In genomic region chr9:131258186-131258585, GRCh38 we compare ENCODE assay signal across 12 cellular contexts. TPM values are rescaled to one million over a fixed set of nuclear protein-coding genes. Genes with fewer than 3 reads are reported as not detected.
A peak's percentile ranks its signal among the peaks of the same experiment; 100 is the strongest.
DNase-seq lines count a peak whose midpoint lies in the region; ATAC-seq and TF ChIP-seq lines count a peak whose summit lies in the region.
"Had no signal": no experiment of that assay in that cellular context is flagged by ENCODE, and none has a peak within 500 bp of the region (broad histone marks: within the 10 kb centered on the region; RNA-seq: fewer than 3 reads in every experiment).

No MANE protein-coding gene starts in this region.

- H3K9me3 Mint-ChIP-seq in activated CD8-positive, alpha-beta memory T cell treated with anti-CD3 and anti-CD28 coated beads, Interleukin-2, amount 10 ng/mL, durations not matched to agents 7 days and 5 days (ENCODE audit: low read depth), result no peaks in the 10 kb centered on the region
- no peaks in the 10 kb centered on the region for H3K9me3 Mint-ChIP-seq in activated CD8-positive, alpha-beta T cell treated with anti-CD3 and anti-CD28 coated beads, Interleukin-2, amount 10 ng/mL, durations not matched to agents 7 days and 5 days (ENCODE audit: insufficient read depth)
- no peaks in the 10 kb centered on the region for H3K9me3 Mint-ChIP-seq in stimulated activated naive CD8-positive, alpha-beta T cell treated with anti-CD3 and anti-CD28 coated beads, Interleukin-15, Interleukin-2, amounts not matched to agents 100 ng/mL and 50 ng/mL, for 24 hours

- no peak for ATAC-seq in activated CD8-positive, alpha-beta memory T cell treated with anti-CD3 and anti-CD28 coated beads, Interleukin-2, amount 10 ng/mL, durations not matched to agents 7 days and 5 days
- ATAC-seq in activated CD8-positive, alpha-beta T cell treated with anti-CD3 and anti-CD28 coated beads, Interleukin-2, amount 10 ng/mL, durations not matched to agents 7 days and 5 days, result no peak
- no peak for ATAC-seq in GM21526 (IDR thresholded peaks at IDR 0.05; ENCODE audit: low FRiP score, unreplicated experiment)
- ATAC-seq in GM21786 (IDR thresholded peaks at IDR 0.05; ENCODE audit: unreplicated experiment), result no peak
- ATAC-seq: left lung had no signal

- peaks cover 59% of the 10 kb centered on the region for H3K4me1 Mint-ChIP-seq in activated CD8-positive, alpha-beta memory T cell treated with anti-CD3 and anti-CD28 coated beads, Interleukin-2, amount 10 ng/mL, durations not matched to agents 7 days and 5 days
- H3K4me1 Mint-ChIP-seq in activated CD8-positive, alpha-beta T cell treated with anti-CD3 and anti-CD28 coated beads, Interleukin-2, amount 10 ng/mL, durations not matched to agents 7 days and 5 days (ENCODE audit: low read depth), result peaks cover 86% of the 10 kb centered on the region
- peaks cover 65% of the 10 kb centered on the region for H3K4me1 Mint-ChIP-seq in stimulated activated naive CD8-positive, alpha-beta T cell treated with anti-CD3 and anti-CD28 coated beads, Interleukin-15, Interleukin-2, amounts not matched to agents 100 ng/mL and 50 ng/mL, for 24 hours (ENCODE audit: low read depth)

- TF ChIP-seq CTCF in right atrium auricular region (IDR thresholded peaks at IDR 0.05), result no peak

- CTCF ChIA-PET in activated CD8-positive, alpha-beta memory T cell treated with anti-CD3 and anti-CD28 coated beads, Interleukin-2, amount 10 ng/mL, durations not matched to agents 7 days and 5 days (lab: Charles Lee), result interaction anchor here (1.1 to 9.6 kb wide), 2 partner anchors 13 to 78 kb away, joined by 3 to 177 read pairs; partner anchors contain the start of gene FAM78A
- CTCF ChIA-PET in activated CD8-positive, alpha-beta T cell treated with anti-CD3 and anti-CD28 coated beads, Interleukin-2, amount 10 ng/mL, durations not matched to agents 7 days and 5 days (lab: Charles Lee), result interaction anchor here (3.8 to 11.8 kb wide), 2 partner anchors 13 to 79 kb away, joined by 20 to 163 read pairs; partner anchors contain the start of gene FAM78A

- peaks cover 21% of the 10 kb centered on the region for H3K36me3 ChIP-seq in right atrium auricular region
- H3K36me3 ChIP-seq: brain microvascular endothelial cell had no signal

- POLR2A ChIA-PET in activated CD8-positive, alpha-beta T cell treated with anti-CD3 and anti-CD28 coated beads, Interleukin-2, amount 10 ng/mL, durations not matched to agents 7 days and 5 days (lab: Charles Lee), result interaction anchor here (4.8 to 10.8 kb wide), 2 partner anchors 13 to 21 kb away, joined by 25 to 330 read pairs; partner anchors contain the start of gene FAM78A

- H3K9me3 ChIP-seq in right atrium auricular region, result no peaks in the 10 kb centered on the region
- H3K9me3 ChIP-seq: left lung had no signal

- H3K27ac ChIP-seq in right atrium auricular region, result peak overlapping the region; percentile 98
- H3K27ac ChIP-seq: brain microvascular endothelial cell had no signal

- H3K4me1 ChIP-seq in right atrium auricular region, result peaks cover 5 to 82% of the 10 kb centered on the region in 2 donors

- no peaks in the 10 kb centered on the region for H3K27me3 ChIP-seq in right atrium auricular region
- H3K27me3 ChIP-seq: brain microvascular endothelial cell, left lung had no signal

- peak overlapping the region; percentile 98 for H3K27ac Mint-ChIP-seq in activated CD8-positive, alpha-beta memory T cell treated with anti-CD3 and anti-CD28 coated beads, Interleukin-2, amount 10 ng/mL, durations not matched to agents 7 days and 5 days
- peak overlapping the region; percentile 97 for H3K27ac Mint-ChIP-seq in activated CD8-positive, alpha-beta T cell treated with anti-CD3 and anti-CD28 coated beads, Interleukin-2, amount 10 ng/mL, durations not matched to agents 7 days and 5 days
- H3K27ac Mint-ChIP-seq in stimulated activated naive CD8-positive, alpha-beta T cell treated with anti-CD3 and anti-CD28 coated beads, Interleukin-15, Interleukin-2, amounts not matched to agents 100 ng/mL and 50 ng/mL, for 24 hours, result peak overlapping the region; percentile 94

- H3K36me3 Mint-ChIP-seq in activated CD8-positive, alpha-beta memory T cell treated with anti-CD3 and anti-CD28 coated beads, Interleukin-2, amount 10 ng/mL, durations not matched to agents 7 days and 5 days, result peaks cover 25% of the 10 kb centered on the region
- H3K36me3 Mint-ChIP-seq in activated CD8-positive, alpha-beta T cell treated with anti-CD3 and anti-CD28 coated beads, Interleukin-2, amount 10 ng/mL, durations not matched to agents 7 days and 5 days (ENCODE audit: low read depth), result peaks cover 58% of the 10 kb centered on the region
- peaks cover 27% of the 10 kb centered on the region for H3K36me3 Mint-ChIP-seq in stimulated activated naive CD8-positive, alpha-beta T cell treated with anti-CD3 and anti-CD28 coated beads, Interleukin-15, Interleukin-2, amounts not matched to agents 100 ng/mL and 50 ng/mL, for 24 hours (ENCODE audit: low read depth)

- DNase-seq in activated CD8-positive, alpha-beta memory T cell treated with anti-CD3 and anti-CD28 coated beads, Interleukin-2, amount 10 ng/mL, durations not matched to agents 7 days and 5 days, result no peak
- DNase-seq in activated CD8-positive, alpha-beta memory T cell treated with anti-CD3 and anti-CD28 coated beads, Interleukin-2, amount 50 U/mL, for 48 hours, result no peak
- DNase-seq in activated CD8-positive, alpha-beta T cell treated with anti-CD3 and anti-CD28 coated beads, Interleukin-2, amount 10 ng/mL, durations not matched to agents 7 days and 5 days, result no peak
- DNase-seq in right atrium auricular region (ENCODE audit: low spot score), result no peak
- DNase-seq in NCI-H1048 (lab: John Stamatoyannopoulos, UW), result no peak
- DNase-seq: brain microvascular endothelial cell, KBM-7, NCI-H187 had no signal

- H3K27me3 Mint-ChIP-seq in activated CD8-positive, alpha-beta memory T cell treated with anti-CD3 and anti-CD28 coated beads, Interleukin-2, amount 10 ng/mL, durations not matched to agents 7 days and 5 days, result no peaks in the 10 kb centered on the region
- no peaks in the 10 kb centered on the region for H3K27me3 Mint-ChIP-seq in activated CD8-positive, alpha-beta T cell treated with anti-CD3 and anti-CD28 coated beads, Interleukin-2, amount 10 ng/mL, durations not matched to agents 7 days and 5 days (ENCODE audit: low read depth)
- no peaks in the 10 kb centered on the region for H3K27me3 Mint-ChIP-seq in stimulated activated naive CD8-positive, alpha-beta T cell treated with anti-CD3 and anti-CD28 coated beads, Interleukin-15, Interleukin-2, amounts not matched to agents 100 ng/mL and 50 ng/mL, for 24 hours

- H3K4me3 ChIP-seq in right atrium auricular region, result no peak overlapping the region
- H3K4me3 ChIP-seq: left lung had no signal

- H3K4me3 Mint-ChIP-seq in activated CD8-positive, alpha-beta memory T cell treated with anti-CD3 and anti-CD28 coated beads, Interleukin-2, amount 10 ng/mL, durations not matched to agents 7 days and 5 days, result no peak overlapping the region
- no peak overlapping the region for H3K4me3 Mint-ChIP-seq in activated CD8-positive, alpha-beta T cell treated with anti-CD3 and anti-CD28 coated beads, Interleukin-2, amount 10 ng/mL, durations not matched to agents 7 days and 5 days
- no peak overlapping the region for H3K4me3 Mint-ChIP-seq in stimulated activated naive CD8-positive, alpha-beta T cell treated with anti-CD3 and anti-CD28 coated beads, Interleukin-15, Interleukin-2, amounts not matched to agents 100 ng/mL and 50 ng/mL, for 24 hours

RNA-seq across cellular contexts. Expression of gene FAM78A, which starts 18.1 kb away (rescaled TPM):
- total RNA-seq in activated CD8-positive, alpha-beta memory T cell treated with anti-CD3 and anti-CD28 coated beads, Interleukin-2, amount 10 ng/mL, durations not matched to agents 7 days and 5 days, result 10 to 100 TPM; 76.8 to 80.0 TPM
- 100 to 1,000 TPM in 1 of 2 experiments, 10 to 100 TPM in 1; 99.2 to 101 TPM for total RNA-seq in activated CD8-positive, alpha-beta T cell treated with anti-CD3 and anti-CD28 coated beads, Interleukin-2, amount 10 ng/mL, durations not matched to agents 7 days and 5 days
- total RNA-seq in right atrium auricular region, result 10 to 100 TPM; 31.8 to 55.3 TPM

RNA-seq across cellular contexts. Expression of gene PLPP7, which starts 31.3 kb away (rescaled TPM):
- not detected for total RNA-seq in activated CD8-positive, alpha-beta memory T cell treated with anti-CD3 and anti-CD28 coated beads, Interleukin-2, amount 10 ng/mL, durations not matched to agents 7 days and 5 days
- total RNA-seq in activated CD8-positive, alpha-beta T cell treated with anti-CD3 and anti-CD28 coated beads, Interleukin-2, amount 10 ng/mL, durations not matched to agents 7 days and 5 days, result under 1 TPM in 1 of 2 experiments, not detected in 1; 0.21 TPM
- 100 to 1,000 TPM; 124 to 216 TPM for total RNA-seq in right atrium auricular region

Comparison
In these comparisons a context has a peak if more than half of its experiments do, and no peak if none do; other contexts are left out.
1. RNA of gene PLPP7, which starts 31.3 kb away (total RNA-seq): 124 to 216 TPM in right atrium auricular region; 0.21 TPM in activated CD8-positive, alpha-beta T cell treated with anti-CD3 and anti-CD28 coated beads, Interleukin-2, amount 10 ng/mL, durations not matched to agents 7 days and 5 days and not detected in activated CD8-positive, alpha-beta memory T cell treated with anti-CD3 and anti-CD28 coated beads, Interleukin-2, amount 10 ng/mL, durations not matched to agents 7 days and 5 days; every median in the first group is over 100 times any median in the second.
2. Peak in every context shown above with its lines, with median percentiles within 50 percentile points of each other: H3K27ac Mint-ChIP-seq.